ENCODE assay signal across 8 cellular contexts in genomic region chr2:28681216-28681981, GRCh38.
DNase-seq lines count a peak whose midpoint lies in the region; ATAC-seq and TF ChIP-seq lines count a peak whose summit lies in the region.

No MANE protein-coding gene starts in this region.

- H3K4me3 ChIP-seq in epithelial cell of proximal tubule (ENCODE audit: low read depth, low read length), result no peak overlapping the region

- H3K27ac Mint-ChIP-seq in activated CD4-positive, alpha-beta memory T cell treated with anti-CD3 and anti-CD28 coated beads for 36 hours, result peak overlapping the region; percentile 89

- H3K4me3 Mint-ChIP-seq in activated CD4-positive, alpha-beta memory T cell treated with anti-CD3 and anti-CD28 coated beads for 36 hours, result no peak overlapping the region

- peak; percentile 88 for ATAC-seq in HG03442 (IDR thresholded peaks at IDR 0.05; ENCODE audit: unreplicated experiment)

- TF ChIP-seq CTCF in epithelial cell of proximal tubule (conservative IDR thresholded peaks at IDR 0.05; ENCODE audit: low read depth, low read length), result no peak

- no peaks in the 10 kb centered on the region for H3K36me3 Mint-ChIP-seq in activated CD4-positive, alpha-beta memory T cell treated with anti-CD3 and anti-CD28 coated beads for 36 hours

- H3K27me3 Mint-ChIP-seq in activated CD4-positive, alpha-beta memory T cell treated with anti-CD3 and anti-CD28 coated beads for 36 hours, result no peaks in the 10 kb centered on the region

- POLR2A ChIA-PET in activated CD4-positive, alpha-beta memory T cell treated with anti-CD3 and anti-CD28 coated beads for 36 hours (lab: Charles Lee), result interaction anchor here (0.7 to 2.8 kb wide), 3 partner anchors 10 to 75 kb away, joined by 3 to 12 read pairs (median 3); partner anchors contain the start of gene PPP1CB

- H3K4me1 Mint-ChIP-seq in activated CD4-positive, alpha-beta memory T cell treated with anti-CD3 and anti-CD28 coated beads for 36 hours (ENCODE audit: low read depth), result peaks cover 43% of the 10 kb centered on the region

- peak; percentile 17 for DNase-seq in NK-92 treated with Interleukin-12 subunit alpha and Interleukin-12 subunit beta, amount 100 ng/mL, for 24 hours (lab: John Stamatoyannopoulos, UW)
- no peak for DNase-seq in NK-92 (lab: John Stamatoyannopoulos, UW; ENCODE audit: unreplicated experiment)
- peak; percentile 85 for DNase-seq in activated CD4-positive, alpha-beta memory T cell treated with anti-CD3 and anti-CD28 coated beads for 36 hours
- DNase-seq in epithelial cell of proximal tubule (ENCODE audit: low read depth), result peak; percentile 77
- DNase-seq in stimulated activated CD4-positive, alpha-beta T cell treated with anti-CD3 and anti-CD28 coated beads, Interleukin-4, amount 100 ng/mL, for 1 hour, result peak; percentile 59
- no peak for DNase-seq in mucosa of gallbladder (ENCODE audit: low spot score)
- no peak for DNase-seq in DMS53 treated with DMSO at 0.1 percent for 48 hours (lab: John Stamatoyannopoulos, UW; ENCODE audit: unreplicated experiment)

- intact Hi-C loops in activated CD4-positive, alpha-beta memory T cell treated with anti-CD3 and anti-CD28 coated beads for 36 hours (cut with micrococcal nuclease), result loop anchor here (1.0 kb wide), 4 partner anchors 32 to 87 kb away; no protein-coding TSS in a partner anchor

- no peaks in the 10 kb centered on the region for H3K9me3 Mint-ChIP-seq in activated CD4-positive, alpha-beta memory T cell treated with anti-CD3 and anti-CD28 coated beads for 36 hours

- CTCF ChIA-PET in activated CD4-positive, alpha-beta memory T cell treated with anti-CD3 and anti-CD28 coated beads for 36 hours (lab: Charles Lee), result interaction anchor here (0.9 to 3.4 kb wide), 4 partner anchors 28 to 115 kb away, joined by 3 to 20 read pairs (median 4); no protein-coding TSS in a partner anchor

Comparison
In these comparisons a context has a peak if more than half of its experiments do, and no peak if none do; other contexts are left out.
1. DNase-seq: peak in NK-92 treated with Interleukin-12 subunit alpha and Interleukin-12 subunit beta, amount 100 ng/mL, for 24 hours (single experiment), activated CD4-positive, alpha-beta memory T cell treated with anti-CD3 and anti-CD28 coated beads for 36 hours (single experiment), epithelial cell of proximal tubule (single experiment) and stimulated activated CD4-positive, alpha-beta T cell treated with anti-CD3 and anti-CD28 coated beads, Interleukin-4, amount 100 ng/mL, for 1 hour (single experiment); none in NK-92 (single experiment), mucosa of gallbladder (single experiment) and DMS53 treated with DMSO at 0.1 percent for 48 hours (single experiment).